In genomic region chr2:127885341-127885740, GRCh38 we compare ENCODE assay signal across 8 cellular contexts. TPM values are rescaled to one million over a fixed set of nuclear protein-coding genes. Genes with fewer than 3 reads are reported as not detected.
DNase-seq lines count a peak whose midpoint lies in the region; ATAC-seq and TF ChIP-seq lines count a peak whose summit lies in the region.
"Not testable (repeated sequence)": the region's sequence is repeated elsewhere in the genome, so short reads cannot be mapped to it uniquely, and the experiment has no call there.

No MANE protein-coding gene starts in this region.

- H3K9me3 Mint-ChIP-seq in activated CD8-positive, alpha-beta T cell treated with anti-CD3 and anti-CD28 coated beads for 36 hours, result not testable (repeated sequence)

- not testable (repeated sequence) for H2AFZ ChIP-seq in ACC112 (ENCODE audit: low read length, unreplicated experiment)

- H3K27me3 Mint-ChIP-seq in activated CD8-positive, alpha-beta T cell treated with anti-CD3 and anti-CD28 coated beads for 36 hours, result not testable (repeated sequence)

- not testable (repeated sequence) for H3K9me3 ChIP-seq in skeletal muscle tissue (ENCODE audit: control insufficient read depth in 3 of 3, low read length in 3 of 3)

- H3K27ac Mint-ChIP-seq in activated CD8-positive, alpha-beta T cell treated with anti-CD3 and anti-CD28 coated beads for 36 hours, result peak overlapping the region; percentile 75

- POLR2A ChIA-PET in activated CD8-positive, alpha-beta T cell treated with anti-CD3 and anti-CD28 coated beads for 36 hours (lab: Charles Lee), result interaction anchor here (1.1 to 1.3 kb wide), 2 partner anchors 26 to 75 kb away, joined by 3 read pairs; no protein-coding TSS in a partner anchor

- peaks cover 18% of the 10 kb centered on the region for H3K36me3 ChIP-seq in ACC112 (ENCODE audit: insufficient read depth, low read length)
- not testable (repeated sequence) for H3K36me3 ChIP-seq in kidney epithelial cell (ENCODE audit: control insufficient read depth, insufficient read depth, low read length)
- H3K36me3 ChIP-seq in skeletal muscle tissue (ENCODE audit: control insufficient read depth in 3 of 3, insufficient read depth in 3 of 3, low read length in 3 of 3), result peaks cover 3 to 18% (median 14%) of the 10 kb centered on the region in 3 donors

- H3K4me1 ChIP-seq in ACC112 (ENCODE audit: control insufficient read depth, insufficient read depth, low read length, unreplicated experiment), result peaks cover 18% of the 10 kb centered on the region
- H3K4me1 ChIP-seq in skeletal muscle tissue (ENCODE audit: control insufficient read depth in 3 of 3, insufficient read depth in 3 of 3, low read length in 3 of 3), result peaks cover 21 to 27% (median 24%) of the 10 kb centered on the region in 3 donors

- H3K4me3 ChIP-seq in ACC112 (ENCODE audit: low read depth, low read length) (peak overlapping the region; percentile 87), coronary artery (peak overlapping the region; percentile 77), kidney epithelial cell (ENCODE audit: low read depth, low read length) (peak overlapping the region; percentile 58), skeletal muscle tissue (ENCODE audit: low read length in 3 of 3) (peak overlapping the region; percentile 63 to 69 (median 67))

- not testable (repeated sequence) for TF ChIP-seq CTCF in activated CD8-positive, alpha-beta T cell treated with anti-CD3 and anti-CD28 coated beads for 36 hours (IDR thresholded peaks at IDR 0.05); coronary artery (IDR thresholded peaks at IDR 0.05); kidney epithelial cell (IDR thresholded peaks at IDR 0.05; ENCODE audit: insufficient read depth, low read length, poor library complexity, severe bottlenecking)

- CTCF ChIA-PET in activated CD8-positive, alpha-beta T cell treated with anti-CD3 and anti-CD28 coated beads for 36 hours (lab: Charles Lee), result not testable (repeated sequence)

- H3K9ac ChIP-seq in skeletal muscle tissue (ENCODE audit: low read depth in 1 of 3, low read length in 3 of 3), result peak overlapping the region in 2 of 3 donors; percentile 60 to 73

- peaks cover 28% of the 10 kb centered on the region for H3K36me3 Mint-ChIP-seq in activated CD8-positive, alpha-beta T cell treated with anti-CD3 and anti-CD28 coated beads for 36 hours (ENCODE audit: low read depth)

- intact Hi-C loops in activated CD8-positive, alpha-beta T cell treated with anti-CD3 and anti-CD28 coated beads for 36 hours (cut with micrococcal nuclease), result not testable (repeated sequence)

- ATAC-seq in GM19395 (IDR thresholded peaks at IDR 0.05; ENCODE audit: unreplicated experiment), result peak; percentile 22
- ATAC-seq in HG03066 (IDR thresholded peaks at IDR 0.05; ENCODE audit: low read depth, unreplicated experiment), result peak; percentile 9
- peak; percentile 17 for ATAC-seq in activated CD8-positive, alpha-beta T cell treated with anti-CD3 and anti-CD28 coated beads for 36 hours

- H3K27me3 ChIP-seq in ACC112 (ENCODE audit: insufficient read depth, low read length); kidney epithelial cell (ENCODE audit: control insufficient read depth, insufficient read depth, low read length); skeletal muscle tissue (ENCODE audit: control insufficient read depth in 3 of 3, insufficient read depth in 3 of 3, low read length in 3 of 3): not testable (repeated sequence)

- H3K4me1 Mint-ChIP-seq in activated CD8-positive, alpha-beta T cell treated with anti-CD3 and anti-CD28 coated beads for 36 hours (ENCODE audit: low read depth), result peaks cover 50% of the 10 kb centered on the region

- DNase-seq in NOMO-1 treated with DMSO at 0.1 percent for 48 hours (lab: John Stamatoyannopoulos, UW; ENCODE audit: unreplicated experiment), result peak; percentile 23
- DNase-seq in activated CD8-positive, alpha-beta T cell treated with anti-CD3 and anti-CD28 coated beads for 36 hours, result peak; percentile 59
- DNase-seq in coronary artery (ENCODE audit: low spot score); kidney epithelial cell (ENCODE audit: low read depth): not testable (repeated sequence)

- H3K27ac ChIP-seq in ACC112 (ENCODE audit: low read depth, low read length) (peak overlapping the region; percentile 91), coronary artery (peak overlapping the region; percentile 90 to 96)
- H3K27ac ChIP-seq in skeletal muscle tissue (ENCODE audit: low read depth, low read length), result not testable (repeated sequence)

- peak overlapping the region; percentile 81 for H3K4me3 Mint-ChIP-seq in activated CD8-positive, alpha-beta T cell treated with anti-CD3 and anti-CD28 coated beads for 36 hours

- peaks cover 67% of the 10 kb centered on the region for H3K79me2 ChIP-seq in ACC112 (ENCODE audit: control insufficient read depth, insufficient read depth, low read length, unreplicated experiment)

RNA-seq across cellular contexts. Expression of gene AMMECR1L, which starts 0.4 kb away (rescaled TPM):
- total RNA-seq in activated CD8-positive, alpha-beta T cell treated with anti-CD3 and anti-CD28 coated beads for 36 hours, result 10 to 100 TPM; 12.5 to 13.1 TPM
- total RNA-seq in kidney epithelial cell, result 27.7 and 29.7 TPM in 2 replicates
- 9.9 TPM for total RNA-seq in skeletal muscle tissue

RNA-seq across cellular contexts. Expression of gene POLR2D, which starts 27.4 kb away (rescaled TPM):
- total RNA-seq in activated CD8-positive, alpha-beta T cell treated with anti-CD3 and anti-CD28 coated beads for 36 hours, result 10 to 100 TPM; 72.5 to 75.0 TPM
- total RNA-seq in kidney epithelial cell (15.9 and 25.1 TPM in 2 replicates), skeletal muscle tissue (32.9 TPM)
